ENCODE assay signal across 11 cellular contexts in genomic region chr3:16842710-16843270, GRCh38. TPM values are rescaled to one million over a fixed set of nuclear protein-coding genes. Genes with fewer than 3 reads are reported as not detected.
A peak's percentile ranks its signal among the peaks of the same experiment; 100 is the strongest.
DNase-seq lines count a peak whose midpoint lies in the region; ATAC-seq, FAIRE-seq and TF ChIP-seq lines count a peak whose summit lies in the region.
"Had no signal": no experiment of that assay in that cellular context is flagged by ENCODE, and none has a peak within 500 bp of the region (broad histone marks: within the 10 kb centered on the region; RNA-seq: fewer than 3 reads in every experiment).

No MANE protein-coding gene starts in this region.

- no peaks in the 10 kb centered on the region for H3K36me3 ChIP-seq in small intestine (ENCODE audit: control insufficient read depth in 2 of 2, insufficient read depth in 2 of 2, low read length in 2 of 2)

- H3K9me3 ChIP-seq in small intestine (ENCODE audit: control insufficient read depth, low read depth) = no peaks in the 10 kb centered on the region
- H3K9me3 ChIP-seq: A549 had no signal

- H3K27me3 ChIP-seq in small intestine (ENCODE audit: control insufficient read depth in 2 of 2, insufficient read depth in 2 of 2, low read length in 2 of 2) = no peaks in the 10 kb centered on the region

- no peak for FAIRE-seq in small intestine (lab: Jason Lieb, UNC)
- FAIRE-seq: A549 had no signal

- H3K27ac ChIP-seq in cingulate gyrus (ENCODE audit: low read depth, low read length) = peak overlapping the region; percentile 60
- peak overlapping the region; percentile 59 to 66 for H3K27ac ChIP-seq in small intestine (ENCODE audit: low read depth in 1 of 2, low read length in 1 of 2)
- H3K27ac ChIP-seq: A549, epithelial cell of prostate had no signal

- no peaks in the 10 kb centered on the region for H3K4me1 ChIP-seq in small intestine (ENCODE audit: control insufficient read depth in 2 of 2, insufficient read depth in 1 of 2, low read depth in 1 of 2, low read length in 1 of 2)
- H3K4me1 ChIP-seq: A549 had no signal

- 65 to 67% (median 65%) methylated on average over 7 of the region's 7 CpGs for WGBS in small intestine, 3 donors

- DNase-seq in NCI-H510A treated with DMSO at 0.1 percent for 48 hours (lab: John Stamatoyannopoulos, UW) = peak; percentile 72
- DNase-seq in NCI-H510A (lab: John Stamatoyannopoulos, UW) = no peak
- DNase-seq in NCI-H524 treated with DMSO at 0.1 percent for 48 hours (lab: John Stamatoyannopoulos, UW) = peak; percentile 92
- peak; percentile 32 for DNase-seq in small intestine
- DNase-seq in foreskin fibroblast = no peak
- DNase-seq in germinal center (ENCODE audit: low spot score) = no peak
- DNase-seq: OCI-M1 had no signal

- no peak for ATAC-seq in GM18502 (IDR thresholded peaks at IDR 0.05; ENCODE audit: poor library complexity, unreplicated experiment)
- ATAC-seq: A549 had no signal

- H3K4me3 ChIP-seq in small intestine (ENCODE audit: low read depth in 1 of 2, low read length in 2 of 2) = no peak overlapping the region
- H3K4me3 ChIP-seq in foreskin fibroblast (ENCODE audit: low read depth in 1 of 2, low read length in 2 of 2) = no peak overlapping the region
- H3K4me3 ChIP-seq: A549 had no signal

- TF ChIP-seq CTCF in foreskin fibroblast (IDR thresholded peaks at IDR 0.05; ENCODE audit: low read depth, low read length) = no peak

RNA-seq across cellular contexts. Expression of gene PLCL2, which starts 42.0 kb away (rescaled TPM):
- 10 to 100 TPM in 1 of 3 donors, 1 to 10 TPM in 2; 4.0 to 14.3 (median 6.5) TPM for polyA plus RNA-seq in small intestine

Comparison
In these comparisons a context has a peak if more than half of its experiments do, and no peak if none do; other contexts are left out.
1. DNase-seq: peak in NCI-H510A treated with DMSO at 0.1 percent for 48 hours (single experiment), NCI-H524 treated with DMSO at 0.1 percent for 48 hours (single experiment) and small intestine (single experiment); none in NCI-H510A (single experiment), foreskin fibroblast (0 of 2) and germinal center (single experiment).